1 cellular context compared by ENCODE assay signal in genomic region chr16:2753523-2754020, GRCh38.
TF ChIP-seq lines count a peak whose summit lies in the region.

No MANE protein-coding gene starts in this region.

TF ChIP-seq in HepG2, 621 proteins besides CTCF, POLR2A, EP300 and RAD21:
- TF ChIP-seq CHD2 (IDR thresholded peaks at IDR 0.05; ENCODE audit: low read depth, low read length) (no peak), MXD1 (CRISPR knock-in tag; IDR thresholded peaks at IDR 0.05) (no peak), NKX3-1 (CRISPR knock-in tag; IDR thresholded peaks at IDR 0.05) (0 out of 2 replicates have a peak, but pooled peaks have one; percentile 2)
TF ChIP-seq in HepG2: peak in this region for 1.
